1 cellular context compared by ENCODE assay signal in genomic region chr6:53347921-53348435, GRCh38.
TF ChIP-seq lines count a peak whose summit lies in the region.

No MANE protein-coding gene starts in this region.

TF ChIP-seq in HEK293, 187 proteins besides CTCF, POLR2A, EP300 and RAD21 (continued from another document):
- TF ChIP-seq PRDM2 (tag by site-specific recombination; IDR thresholded peaks at IDR 0.05; ENCODE audit: borderline replicate concordance) (no peak), GFI1B (tag by site-specific recombination; IDR thresholded peaks at IDR 0.05) (no peak), ZNF488 (tag by site-specific recombination; IDR thresholded peaks at IDR 0.05) (no peak), ZNF155 (tag by site-specific recombination; IDR thresholded peaks at IDR 0.05) (no peak), ZNF514 (tag by site-specific recombination; IDR thresholded peaks at IDR 0.05) (no peak), ZNF350 (tag by site-specific recombination; IDR thresholded peaks at IDR 0.05) (no peak), MYNN (tag by site-specific recombination; IDR thresholded peaks at IDR 0.05; ENCODE audit: borderline replicate concordance) (no peak), ZNF530 (tag by site-specific recombination; IDR thresholded peaks at IDR 0.05; ENCODE audit: low read depth) (no peak), TSHZ1 (tag by site-specific recombination; IDR thresholded peaks at IDR 0.05; ENCODE audit: borderline replicate concordance) (no peak), REPIN1 (tag by site-specific recombination; IDR thresholded peaks at IDR 0.05; ENCODE audit: low read depth) (no peak), ZNF48 (tag by site-specific recombination; IDR thresholded peaks at IDR 0.05) (no peak), YY2 (tag by site-specific recombination; IDR thresholded peaks at IDR 0.05) (no peak), ZNF621 (tag by site-specific recombination; IDR thresholded peaks at IDR 0.05) (no peak), ZIC2 (tag by site-specific recombination; IDR thresholded peaks at IDR 0.05) (peak; percentile 60), ZNF133 (tag by site-specific recombination; IDR thresholded peaks at IDR 0.05) (no peak), ZSCAN18 (tag by site-specific recombination; IDR thresholded peaks at IDR 0.05) (no peak), ZNF521 (tag by site-specific recombination; IDR thresholded peaks at IDR 0.05) (no peak), ZNF549 (tag by site-specific recombination; IDR thresholded peaks at IDR 0.05) (no peak), ZNF404 (tag by site-specific recombination; IDR thresholded peaks at IDR 0.05) (no peak), SP7 (tag by site-specific recombination; IDR thresholded peaks at IDR 0.05) (no peak), ZNF10 (tag by site-specific recombination; IDR thresholded peaks at IDR 0.05) (no peak), ZNF585B (tag by site-specific recombination; IDR thresholded peaks at IDR 0.05) (no peak), KLF16 (tag by site-specific recombination; IDR thresholded peaks at IDR 0.05) (no peak), ZSCAN4 (tag by site-specific recombination; IDR thresholded peaks at IDR 0.05) (no peak), ZNF211 (tag by site-specific recombination; IDR thresholded peaks at IDR 0.05; ENCODE audit: low read depth) (no peak), ZNF280D (tag by site-specific recombination; IDR thresholded peaks at IDR 0.05) (no peak), PRDM1 (tag by site-specific recombination; IDR thresholded peaks at IDR 0.05) (peak; percentile 54), GLI2 (tag by site-specific recombination; IDR thresholded peaks at IDR 0.05; ENCODE audit: borderline replicate concordance, low read depth) (no peak)
